14 cellular contexts compared by ENCODE assay signal in genomic region chr16:88436796-88437195, GRCh38. TPM values are rescaled to one million over a fixed set of nuclear protein-coding genes. Genes with fewer than 3 reads are reported as not detected.
A peak's percentile ranks its signal among the peaks of the same experiment; 100 is the strongest.
DNase-seq lines count a peak whose midpoint lies in the region; ATAC-seq, FAIRE-seq and TF ChIP-seq lines count a peak whose summit lies in the region.
"Had no signal": no experiment of that assay in that cellular context is flagged by ENCODE, and none has a peak within 500 bp of the region (broad histone marks: within the 10 kb centered on the region; RNA-seq: fewer than 3 reads in every experiment).

No MANE protein-coding gene starts in this region.

- H3K27me3 Mint-ChIP-seq in GM23338 (ENCODE audit: insufficient read depth, low read depth, poor library complexity): peaks cover 7% of the 10 kb centered on the region
- H3K27me3 Mint-ChIP-seq: CD4-positive, CD25-positive, alpha-beta regulatory T cell had no signal

- H3K23ac ChIP-seq in H1 (ENCODE audit: insufficient read length): no peak overlapping the region

- no peaks in the 10 kb centered on the region for H3K36me3 Mint-ChIP-seq in GM23338 (ENCODE audit: low read depth)
- H3K36me3 Mint-ChIP-seq: CD4-positive, CD25-positive, alpha-beta regulatory T cell; CD8-positive, alpha-beta memory T cell had no signal

- H3K4me3 ChIP-seq in GM23338 (no peak overlapping the region), H7 (ENCODE audit: insufficient read depth, low read depth, low read length) (no peak overlapping the region), H1 (ENCODE audit: extremely low read depth in 1 of 4, insufficient read depth in 2 of 4, low read depth in 3 of 4, low read length in 4 of 4) (no peak overlapping the region), testis (peak overlapping the region; percentile 26 to 30), ascending aorta (no peak overlapping the region)
- H3K4me3 ChIP-seq: GM12878, HAP-1 had no signal

- H3K14ac ChIP-seq in H1 (ENCODE audit: insufficient read length): no peak overlapping the region

- H3K4me1 ChIP-seq in GM23338 (ENCODE audit: insufficient read depth): no peaks in the 10 kb centered on the region
- no peaks in the 10 kb centered on the region; a peak in 1 of 7 replicates for H3K4me1 ChIP-seq in H1 (replicated peaks in 1 of 4; ENCODE audit: control insufficient read depth in 3 of 4, insufficient read depth in 4 of 4, low read length in 3 of 4)
- no peaks in the 10 kb centered on the region for H3K4me1 ChIP-seq in testis
- H3K4me1 ChIP-seq in ascending aorta: no peaks in the 10 kb centered on the region
- H3K4me1 ChIP-seq: BE2C, HAP-1 had no signal

- H3K27ac Mint-ChIP-seq in GM23338: no peak overlapping the region
- H3K27ac Mint-ChIP-seq: CD4-positive, CD25-positive, alpha-beta regulatory T cell; CD8-positive, alpha-beta memory T cell had no signal

- H4K20me1 ChIP-seq in GM23338 (replicated peaks; ENCODE audit: insufficient read depth) (no peaks in the 10 kb centered on the region), H1 (replicated peaks in 1 of 2; ENCODE audit: control insufficient read depth in 1 of 2, insufficient read depth in 2 of 2, low read length in 2 of 2) (no peaks in the 10 kb centered on the region)

- whole genome bisulfite sequencing in H1 (ENCODE audit: extremely low coverage in 1 of 2, insufficient coverage in 1 of 2, insufficient read length in 1 of 2, insufficient replicate concordance in 2 of 2, low coverage in 1 of 2, low lambda C conversion rate in 2 of 2, missing lambda C conversion rate in 1 of 2), 2 experiments: 90% methylated on average over 31 of the region's 36 CpGs; no CpG with 5 or more reads in 1 of the 2 experiments
- WGBS in testis, 2 donors: 62 to 81% methylated on average over 10 to 36 of the region's 36 CpGs

- H3K9me2 ChIP-seq in GM23338 (ENCODE audit: insufficient read depth): no peaks in the 10 kb centered on the region

- ATAC-seq in GM23338: peak; percentile 4; the same call in 2 of the 3 replicates

- H2BK120ac ChIP-seq in H1 (replicated peaks; ENCODE audit: low read depth, low read length): no peak overlapping the region

- TF ChIP-seq CTCF in GM23338 (conservative IDR thresholded peaks at IDR 0.05; ENCODE audit: low read depth in 2 of 2): no peak
- no peak for TF ChIP-seq CTCF in H1 (IDR thresholded peaks at IDR 0.05; ENCODE audit: control extremely low read depth in 1 of 3, insufficient read depth in 1 of 3, low read depth in 1 of 3, low read length in 3 of 3)
- TF ChIP-seq CTCF in testis (IDR thresholded peaks at IDR 0.05): no peak
- no peak for TF ChIP-seq CTCF in ascending aorta (IDR thresholded peaks at IDR 0.05)

- no peak overlapping the region for H3K9ac ChIP-seq in H1 (replicated peaks in 1 of 4; ENCODE audit: extremely low read depth in 1 of 4, low read depth in 3 of 4, low read length in 3 of 4)

- peak overlapping the region; percentile 42 for H4K8ac ChIP-seq in H1 (ENCODE audit: extremely low read depth, insufficient read depth, low read length)

- FAIRE-seq in H1 (lab: Jason Lieb, UNC): no peak
- FAIRE-seq: A204.1, GM12878 had no signal

- H3K4me3 Mint-ChIP-seq in GM23338: no peak overlapping the region
- H3K4me3 Mint-ChIP-seq: CD4-positive, CD25-positive, alpha-beta regulatory T cell; CD8-positive, alpha-beta memory T cell had no signal

- H3K9me3 ChIP-seq in H1 (ENCODE audit: insufficient read depth in 2 of 2, low read depth in 1 of 2, low read length in 1 of 2) (no peaks in the 10 kb centered on the region; a peak in 1 of 4 replicates), testis (no peaks in the 10 kb centered on the region), ascending aorta (no peaks in the 10 kb centered on the region)
- H3K9me3 ChIP-seq: BE2C, HAP-1 had no signal

- no peak overlapping the region for H2BK15ac ChIP-seq in H1 (ENCODE audit: low read length)

- H2AFZ ChIP-seq in GM23338: no peak overlapping the region
- H2AFZ ChIP-seq in H1 (ENCODE audit: low read length): no peak overlapping the region

- H2BK5ac ChIP-seq in H1 (ENCODE audit: low read depth, low read length): no peak overlapping the region

- no peaks in the 10 kb centered on the region for H3F3A ChIP-seq in GM23338 (replicated peaks; ENCODE audit: low read depth)

- H2BK20ac ChIP-seq in H1 (ENCODE audit: low read length): no peak overlapping the region

- no peak overlapping the region for H2AK5ac ChIP-seq in H1 (ENCODE audit: low read depth, low read length)

- H3K27me3 ChIP-seq in GM23338 (ENCODE audit: insufficient read depth) (no peaks in the 10 kb centered on the region), H7 (ENCODE audit: control insufficient read depth, insufficient read depth, low read length) (no peaks in the 10 kb centered on the region), H1 (replicated peaks in 1 of 4; ENCODE audit: control insufficient read depth in 3 of 4, extremely low read depth in 1 of 4, insufficient read depth in 3 of 4, low read length in 3 of 4) (peaks cover 0 to 5% (median 1%) of the 10 kb centered on the region in 4 experiments; a peak in 3 of 7 replicates), testis (no peaks in the 10 kb centered on the region), ascending aorta (no peaks in the 10 kb centered on the region)
- H3K27me3 ChIP-seq: BE2C had no signal

- H3K4me2 ChIP-seq in GM23338 (no peak overlapping the region), H1 (ENCODE audit: insufficient read depth in 1 of 2, low read depth in 2 of 2, low read length in 2 of 2) (no peak overlapping the region)

- H3K4me1 Mint-ChIP-seq in GM23338: no peaks in the 10 kb centered on the region

- H3K79me1 ChIP-seq in H1 (ENCODE audit: low read depth, low read length): no peaks in the 10 kb centered on the region

- no peaks in the 10 kb centered on the region for H3K9me3 Mint-ChIP-seq in GM23338
- H3K9me3 Mint-ChIP-seq: CD4-positive, CD25-positive, alpha-beta regulatory T cell; CD8-positive, alpha-beta memory T cell had no signal

- H2BK12ac ChIP-seq in H1 (ENCODE audit: low read depth, low read length): peak overlapping the region; percentile 27; the same call in 1 of the 2 replicates

- intact Hi-C loops in testis (cut with DNase I; ENCODE audit: low total_unique reads): no loop called here
- intact Hi-C loops in ascending aorta (cut with DNase I): loop anchor here (1.0 to 10.0 kb wide), 2 partner anchors 243 to 452 kb away; no protein-coding TSS in a partner anchor

- POLR2A ChIA-PET in H1 (lab: Charles Lee; ENCODE audit: partially characterized antibody): interaction anchor here (0.7 kb wide), 1 partner anchor 485 kb away, joined by 3 read pairs; the partner anchor contains the start of gene BANP

- CTCF ChIA-PET in H1 (lab: Charles Lee; ENCODE audit: partially characterized antibody): interaction anchor here (0.8 to 4.9 kb wide), 25 partner anchors 9 to 362 kb away, joined by 3 to 35 read pairs (median 5); no protein-coding TSS in a partner anchor

- no peak overlapping the region for H3K27ac ChIP-seq in GM23338 (ENCODE audit: low read depth)
- no peak overlapping the region for H3K27ac ChIP-seq in H1 (ENCODE audit: low read depth, low read length)
- no peak overlapping the region for H3K27ac ChIP-seq in testis
- no peak overlapping the region for H3K27ac ChIP-seq in ascending aorta

- no peak overlapping the region for H4K5ac ChIP-seq in H1 (ENCODE audit: insufficient read length, low read depth, low read length)

- no peak overlapping the region for H3K56ac ChIP-seq in H1 (replicated peaks; ENCODE audit: insufficient read length, low read depth, low read length)

- H3K23me2 ChIP-seq in H1 (ENCODE audit: low read depth, low read length): no peaks in the 10 kb centered on the region

- H3K18ac ChIP-seq in H1 (ENCODE audit: extremely low read depth, low read length): no peak overlapping the region

- TF ChIP-seq RAD21 in H1 (IDR thresholded peaks at IDR 0.05 in 1 of 2, conservative IDR thresholded peaks at IDR 0.05 in 1 of 2; ENCODE audit: low read depth in 2 of 2, low read length in 2 of 2): no peak

- no peak overlapping the region for H3K4ac ChIP-seq in H1 (replicated peaks; ENCODE audit: insufficient read length, low read depth, low read length)

- DNase-seq in GM23338 (ENCODE audit: low spot score) (peak; percentile 36), H7 (peak; percentile 71), H1 (ENCODE audit: low read depth in 1 of 2, low spot score in 2 of 2) (no peak), testis (no peak), ascending aorta (ENCODE audit: low spot score in 2 of 2) (no peak), NCI-H446 treated with DMSO at 0.1 percent for 48 hours (lab: John Stamatoyannopoulos, UW) (no peak)
- DNase-seq: DMS 273 treated with DMSO at 0.1 percent for 48 hours, GOT3 had no signal

- H3K79me2 ChIP-seq in GM23338 (replicated peaks; ENCODE audit: insufficient read depth): no peaks in the 10 kb centered on the region
- H3K79me2 ChIP-seq in H1 (ENCODE audit: control insufficient read depth in 1 of 2, insufficient read depth in 2 of 2, low read length in 2 of 2): no peaks in the 10 kb centered on the region

- TF ChIP-seq POLR2A in H1 (IDR thresholded peaks at IDR 0.05; ENCODE audit: control extremely low read depth in 1 of 2, low read depth in 2 of 2, low read length in 2 of 2) (no peak), testis (IDR thresholded peaks at IDR 0.05) (no peak)

- H4K91ac ChIP-seq in H1 (replicated peaks; ENCODE audit: insufficient read length, low read length): no peak overlapping the region

- no peaks in the 10 kb centered on the region for H3K36me3 ChIP-seq in GM23338 (ENCODE audit: insufficient read depth)
- no peaks in the 10 kb centered on the region for H3K36me3 ChIP-seq in H7 (replicated peaks; ENCODE audit: control insufficient read depth, insufficient read depth, low read length)
- H3K36me3 ChIP-seq in H1 (ENCODE audit: control insufficient read depth in 2 of 4, insufficient read depth in 4 of 4, low read length in 3 of 4): no peaks in the 10 kb centered on the region
- no peaks in the 10 kb centered on the region for H3K36me3 ChIP-seq in testis (ENCODE audit: low read depth, missing control alignments)
- no peaks in the 10 kb centered on the region for H3K36me3 ChIP-seq in ascending aorta
- H3K36me3 ChIP-seq: BE2C, HAP-1 had no signal

- no peak for TF ChIP-seq EP300 in H1 (IDR thresholded peaks at IDR 0.05; ENCODE audit: borderline replicate concordance in 1 of 2, low read depth in 2 of 2, low read length in 2 of 2)

RNA-seq across cellular contexts. Expression of gene ZFPM1, which starts 16.3 kb away (rescaled TPM):
- total RNA-seq in GM23338 (2014; rRNA removed; shearing (Covaris generic)): 2.2 and 2.4 TPM in 2 replicates
- polyA plus RNA-seq in GM23338 (2016; fragmentation: Nextera tagmentation; extraction: Ambion mirVana): 0.53 and 0.61 TPM in 2 replicates
- 1.1 and 1.7 TPM in 2 replicates for total RNA-seq in H7 (2014; rRNA removed; shearing (Covaris generic))
- 3.4 and 4.8 TPM in 2 replicates for total RNA-seq in H1 (2021; fragmentation: NEBNext Ultra II Directional; extraction: Animal tissue kit (Norgen Biotek cat#: 25700))
- 0.74 and 1.4 TPM in 2 replicates for polyA plus RNA-seq in H1 (2011; rRNA removed)
- polyA plus RNA-seq in H1 (2011; cell fraction: cytosol; rRNA removed): 1.1 TPM
- 3.6 TPM for polyA plus RNA-seq in H1 (2011; cell fraction: nucleus; rRNA removed)
- 1.5 to 3.3 TPM (median 1.9 TPM) in 4 replicates for polyA plus RNA-seq in H1 (2012, experiment 1 of 2)
- polyA plus RNA-seq in H1 (2012, experiment 2 of 2): 1.00 TPM
- 3.1 TPM for polyA plus RNA-seq in H1 (2013, experiment 1 of 2)
- 2.9 TPM for polyA plus RNA-seq in H1 (2013, experiment 2 of 2)
- 0.29 and 0.57 TPM in 2 replicates for polyA minus RNA-seq in H1 (2011; rRNA and poly(A)+ RNA removed)
- 2.8 TPM for polyA minus RNA-seq in H1 (2011; cell fraction: cytosol; rRNA and poly(A)+ RNA removed)
- 3.3 TPM for polyA minus RNA-seq in H1 (2011; cell fraction: nucleus; rRNA and poly(A)+ RNA removed)
- total RNA-seq in testis: 10 to 100 TPM; 23.9 to 25.1 TPM
- 12.8 TPM for polyA plus RNA-seq in testis (ENCODE audit: insufficient read depth, low read depth, low replicate concordance)
- 5.5 TPM for total RNA-seq in ascending aorta

RNA-seq across cellular contexts. Expression of gene ZNF469, which starts 54.0 kb away (rescaled TPM):
- 1.4 and 1.9 TPM in 2 replicates for total RNA-seq in GM23338 (2014; rRNA removed; shearing (Covaris generic))
- polyA plus RNA-seq in GM23338 (2016; fragmentation: Nextera tagmentation; extraction: Ambion mirVana) (0.23 and 0.26 TPM in 2 replicates), H1 (2011; rRNA removed) (0.30 and 0.53 TPM in 2 replicates), testis (ENCODE audit: insufficient read depth, low read depth, low replicate concordance) (0.98 TPM)
- 0.28 and 0.44 TPM in 2 replicates for total RNA-seq in H7 (2014; rRNA removed; shearing (Covaris generic))
- total RNA-seq in H1 (2021; fragmentation: NEBNext Ultra II Directional; extraction: Animal tissue kit (Norgen Biotek cat#: 25700)): 1.8 and 2.0 TPM in 2 replicates
- 0.23 TPM for polyA plus RNA-seq in H1 (2011; cell fraction: cytosol; rRNA removed)
- polyA plus RNA-seq in H1 (2011; cell fraction: nucleus; rRNA removed): 1.1 TPM
- 0.54 to 0.96 TPM (median 0.90 TPM) in 4 replicates for polyA plus RNA-seq in H1 (2012, experiment 1 of 2)
- polyA plus RNA-seq in H1 (2012, experiment 2 of 2): 0.63 TPM
- polyA plus RNA-seq in H1 (2013, experiment 1 of 2): 0.45 TPM
- 0.42 TPM for polyA plus RNA-seq in H1 (2013, experiment 2 of 2)
- polyA minus RNA-seq in H1 (2011; rRNA and poly(A)+ RNA removed): 0.32 and 0.41 TPM in 2 replicates
- polyA minus RNA-seq in H1 (2011; cell fraction: cytosol; rRNA and poly(A)+ RNA removed): 1.1 TPM
- polyA minus RNA-seq in H1 (2011; cell fraction: nucleus; rRNA and poly(A)+ RNA removed): 1.5 TPM
- total RNA-seq in testis (1 to 10 TPM; 2.2 to 2.8 TPM), ascending aorta (3.0 TPM)

Comparison
In these comparisons a context has a peak if more than half of its experiments do, and no peak if none do; other contexts are left out.
1. DNase-seq: peak in GM23338 (single experiment) and H7 (single experiment); none in H1 (0 of 2), testis (single experiment), ascending aorta (0 of 2) and NCI-H446 treated with DMSO at 0.1 percent for 48 hours (single experiment).
2. H3K4me3 ChIP-seq: peak in testis (2 of 2); none in GM23338 (single experiment), H7 (single experiment), H1 (0 of 4) and ascending aorta (0 of 2).